ENCODE assay signal across 8 cellular contexts in the genomic region with DNA sequence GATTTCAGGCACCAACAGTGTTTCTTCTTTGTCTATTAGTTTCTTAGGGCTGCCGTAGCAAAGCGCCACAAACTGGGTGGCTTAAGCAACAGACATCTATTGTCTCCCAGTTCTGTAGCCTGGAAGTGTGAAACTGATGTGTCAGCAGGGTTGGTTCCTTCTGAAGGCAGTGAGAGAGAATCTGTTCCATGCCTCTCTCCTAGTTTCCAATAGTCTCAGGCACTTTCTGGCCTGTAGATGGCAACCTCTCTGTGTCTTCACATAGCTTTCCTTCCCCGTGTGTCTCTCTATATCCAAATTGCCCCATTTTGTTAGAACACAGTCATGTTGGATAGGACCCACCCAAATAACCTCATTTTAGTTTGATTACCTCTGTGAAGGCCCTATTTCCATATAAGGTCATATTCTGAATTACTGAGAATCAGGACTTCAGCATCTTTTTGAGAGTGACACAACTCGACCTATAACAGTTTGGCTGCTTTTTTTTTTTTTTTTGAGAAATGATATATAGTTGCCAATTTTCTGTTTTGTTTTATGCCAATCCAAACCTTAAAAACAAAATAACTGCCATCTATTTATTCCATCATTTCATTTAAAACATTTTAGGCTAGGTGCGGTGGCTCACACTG.
A peak's percentile ranks its signal among the peaks of the same experiment; 100 is the strongest.
DNase-seq lines count a peak whose midpoint lies in the region; ATAC-seq and TF ChIP-seq lines count a peak whose summit lies in the region.

No MANE protein-coding gene starts in this region.

- H3K4me3 ChIP-seq in AG10803 (ENCODE audit: low read length): no peak overlapping the region
- H3K4me3 ChIP-seq in right cardiac atrium (ENCODE audit: low read length): no peak overlapping the region

- no peak overlapping the region for H3K27ac ChIP-seq in right cardiac atrium (ENCODE audit: low read length)

- H3K27ac Mint-ChIP-seq in type B pancreatic cell: no peak overlapping the region

- DNase-seq in AG10803 (ENCODE audit: low read depth): peak; percentile 53
- DNase-seq in Kasumi-1 (lab: John Stamatoyannopoulos, UW): peak; percentile 69 to 77
- peak; percentile 47 for DNase-seq in SW480 (ENCODE audit: low spot score)
- DNase-seq in right cardiac atrium: no peak
- no peak for DNase-seq in type B pancreatic cell (ENCODE audit: extremely low spot score, unreplicated experiment)

- TF ChIP-seq CTCF in AG10803 (conservative IDR thresholded peaks at IDR 0.05; ENCODE audit: low read length) (peak; percentile 67), type B pancreatic cell (conservative IDR thresholded peaks at IDR 0.05) (peak; percentile 65)

- 49% methylated on average over 5 of the region's 5 CpGs for WGBS in right cardiac atrium

- no peaks in the 10 kb centered on the region for H3K9me3 Mint-ChIP-seq in type B pancreatic cell

- no peaks in the 10 kb centered on the region for H3K9me3 ChIP-seq in right cardiac atrium (ENCODE audit: control insufficient read depth, low read length)

- H3K36me3 Mint-ChIP-seq in type B pancreatic cell: no peaks in the 10 kb centered on the region

- no peaks in the 10 kb centered on the region for H3K27me3 ChIP-seq in right cardiac atrium (ENCODE audit: control insufficient read depth, insufficient read depth)

- no peak overlapping the region for H3K4me3 Mint-ChIP-seq in type B pancreatic cell

- peaks cover 3% of the 10 kb centered on the region for H3K27me3 Mint-ChIP-seq in type B pancreatic cell

- ATAC-seq in GM18858 (IDR thresholded peaks at IDR 0.05; ENCODE audit: unreplicated experiment) (peak; percentile 58), right cardiac atrium (peak; percentile 82 to 89), GM21515 (IDR thresholded peaks at IDR 0.05; ENCODE audit: unreplicated experiment) (no peak), HG03439 (IDR thresholded peaks at IDR 0.05; ENCODE audit: unreplicated experiment) (no peak)

- peaks cover 4% of the 10 kb centered on the region for H3K4me1 Mint-ChIP-seq in type B pancreatic cell (ENCODE audit: unreplicated experiment)

- no peaks in the 10 kb centered on the region for H3K4me1 ChIP-seq in right cardiac atrium (ENCODE audit: control insufficient read depth, insufficient read depth, low read length)

- intact Hi-C loops in right cardiac atrium (cut with DNase I): no loop called here

Comparison
In these comparisons a context has a peak if more than half of its experiments do, and no peak if none do; other contexts are left out.
1. DNase-seq: peak in AG10803 (single experiment), Kasumi-1 (2 of 2) and SW480 (single experiment); none in right cardiac atrium (0 of 3) and type B pancreatic cell (single experiment).
2. ATAC-seq: peak in GM18858 (single experiment) and right cardiac atrium (2 of 2); none in GM21515 (single experiment) and HG03439 (single experiment).